ENCODE assay signal across 8 cellular contexts in the genomic region with DNA sequence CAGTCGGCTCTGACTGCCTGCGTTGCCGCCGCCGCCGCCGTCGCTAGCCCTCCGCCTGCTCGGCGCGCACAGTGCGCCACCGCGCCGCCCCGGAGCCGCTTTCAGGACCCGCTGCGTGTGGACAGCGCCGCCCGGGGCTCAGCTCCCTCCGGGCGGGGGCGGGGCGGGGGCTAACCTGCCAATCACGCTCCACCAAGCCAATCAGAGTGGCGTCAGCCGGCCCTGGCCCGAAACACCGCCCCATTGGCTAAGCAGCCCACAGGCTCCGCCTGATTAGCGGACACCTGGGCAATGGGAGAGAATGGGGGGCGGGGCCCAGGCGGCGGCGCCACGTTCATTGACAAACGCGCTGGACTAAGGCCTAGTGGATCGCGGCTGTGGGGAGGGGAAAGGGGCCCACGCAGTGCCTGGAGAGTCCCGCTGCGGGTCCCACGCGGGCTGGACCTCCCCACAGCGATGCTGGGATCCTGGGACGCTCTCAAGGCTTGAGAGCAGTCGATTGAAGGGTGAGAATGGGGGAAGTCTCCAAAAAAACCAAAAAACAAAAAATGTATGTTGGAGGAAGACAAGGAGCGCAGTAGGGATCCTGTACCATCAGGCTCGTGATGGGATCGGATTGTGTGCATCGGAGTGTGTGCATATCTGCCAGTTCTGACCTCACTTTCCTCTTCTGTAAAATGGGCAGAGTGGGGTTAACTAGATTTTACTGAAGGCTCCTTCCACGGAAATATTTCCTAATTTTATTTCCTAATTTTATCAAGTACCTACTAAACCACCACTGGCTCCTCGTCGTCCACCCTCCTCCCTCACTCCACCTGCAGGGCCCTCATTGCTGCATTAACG. TPM values are rescaled to one million over a fixed set of nuclear protein-coding genes. Genes with fewer than 3 reads are reported as not detected.
DNase-seq lines count a peak whose midpoint lies in the region; FAIRE-seq and TF ChIP-seq lines count a peak whose summit lies in the region.

No MANE protein-coding gene starts in this region.

- H3K27ac Mint-ChIP-seq in H9: no peak overlapping the region
- H3K27ac Mint-ChIP-seq in activated naive CD4-positive, alpha-beta T cell treated with anti-CD3 and anti-CD28 coated beads for 36 hours: no peak overlapping the region

- H2BK120ac ChIP-seq in H9 (ENCODE audit: low read depth, low read length, poor library complexity, severe bottlenecking): no peak overlapping the region

- H3K27ac ChIP-seq in H9 (ENCODE audit: insufficient read length, low read depth, low read length) (no peak overlapping the region), SJCRH30 (no peak overlapping the region)

- H3K27me3 Mint-ChIP-seq in H9 (ENCODE audit: low read depth): peaks cover 98% of the 10 kb centered on the region
- H3K27me3 Mint-ChIP-seq in activated naive CD4-positive, alpha-beta T cell treated with anti-CD3 and anti-CD28 coated beads for 36 hours (ENCODE audit: low read depth): peaks cover 85% of the 10 kb centered on the region

- H3K4me1 Mint-ChIP-seq in H9: peaks cover 27 to 47% of the 10 kb centered on the region in 2 experiments
- H3K4me1 Mint-ChIP-seq in activated naive CD4-positive, alpha-beta T cell treated with anti-CD3 and anti-CD28 coated beads for 36 hours (ENCODE audit: low read depth): peaks cover 48% of the 10 kb centered on the region

- no peak overlapping the region for H3K56ac ChIP-seq in H9 (ENCODE audit: insufficient read length, low read depth, low read length)

- H4K5ac ChIP-seq in H9 (ENCODE audit: insufficient read length, low read depth, low read length): no peak overlapping the region

- H3K9me3 ChIP-seq in H9 (ENCODE audit: control insufficient read depth, low read depth, low read length) (no peaks in the 10 kb centered on the region), MG63 (no peaks in the 10 kb centered on the region), SJCRH30 (replicated peaks) (0 out of 2 replicates have a peak, but pooled peaks cover 3% of the 10 kb centered on the region)

- no peaks in the 10 kb centered on the region for H4K20me1 ChIP-seq in H9 (ENCODE audit: control insufficient read depth, insufficient read depth, insufficient read length)

- H3K36me3 ChIP-seq in MG63 (no peaks in the 10 kb centered on the region), SJCRH30 (no peaks in the 10 kb centered on the region)

- peak; percentile 98 for DNase-seq in H9
- DNase-seq in MG63: peak; percentile 92
- peak; percentile 88 for DNase-seq in SJCRH30
- peak; percentile 95 for DNase-seq in activated naive CD4-positive, alpha-beta T cell treated with anti-CD3 and anti-CD28 coated beads for 36 hours
- DNase-seq in head of caudate nucleus: peak; percentile 53 to 89 (median 72)
- DNase-seq in pons (ENCODE audit: low spot score): peak; percentile 48
- DNase-seq in ureter (ENCODE audit: low spot score): peak; percentile 88

- H4K8ac ChIP-seq in H9 (replicated peaks; ENCODE audit: insufficient read length, low read depth, low read length): no peak overlapping the region

- H3K9me3 Mint-ChIP-seq in H9: peaks cover 3 to 5% of the 10 kb centered on the region in 2 experiments; a peak in 4 of 5 replicates
- no peaks in the 10 kb centered on the region for H3K9me3 Mint-ChIP-seq in activated naive CD4-positive, alpha-beta T cell treated with anti-CD3 and anti-CD28 coated beads for 36 hours

- intact Hi-C loops in activated naive CD4-positive, alpha-beta T cell treated with anti-CD3 and anti-CD28 coated beads for 36 hours (cut with micrococcal nuclease): loop anchor here (1.0 to 5.0 kb wide), 8 partner anchors 9 to 549 kb away; partner anchors contain the start of genes FBXO10, ZBTB5 and ZCCHC7
- intact Hi-C loops in head of caudate nucleus (cut with DNase I): no loop called here

- no peak overlapping the region for H2AFZ ChIP-seq in H9 (ENCODE audit: low read length)

- H2BK5ac ChIP-seq in H9 (ENCODE audit: insufficient read length, low read length): no peak overlapping the region

- peak; percentile 90 for FAIRE-seq in G401.6 (lab: Jason Lieb, UNC)

- no peak overlapping the region for H3K18ac ChIP-seq in H9 (ENCODE audit: insufficient read length, low read depth, low read length)

- peak overlapping the region; percentile 66 to 87 for H3K4me3 Mint-ChIP-seq in H9
- H3K4me3 Mint-ChIP-seq in activated naive CD4-positive, alpha-beta T cell treated with anti-CD3 and anti-CD28 coated beads for 36 hours: peak overlapping the region; percentile 66

- H3K36me3 Mint-ChIP-seq in H9 (ENCODE audit: insufficient read depth in 1 of 3, low read depth in 3 of 3): peaks cover 0 to 1% (median 0%) of the 10 kb centered on the region in 3 experiments; a peak in 2 of 7 replicates
- H3K36me3 Mint-ChIP-seq in activated naive CD4-positive, alpha-beta T cell treated with anti-CD3 and anti-CD28 coated beads for 36 hours (ENCODE audit: low read depth): no peaks in the 10 kb centered on the region

- H3K4me2 ChIP-seq in H9 (ENCODE audit: insufficient read depth, insufficient read length, low read length): peak overlapping the region; percentile 73

- no peaks in the 10 kb centered on the region for H3K79me1 ChIP-seq in H9 (ENCODE audit: insufficient read depth, low read depth, low read length, poor library complexity, severe bottlenecking)

- H3K4me1 ChIP-seq in H9 (ENCODE audit: insufficient read depth, low read length): no peaks in the 10 kb centered on the region
- peaks cover 18% of the 10 kb centered on the region for H3K4me1 ChIP-seq in SJCRH30

- peaks cover 29% of the 10 kb centered on the region for H3K23me2 ChIP-seq in H9 (ENCODE audit: insufficient read length, low read depth, low read length, poor library complexity, severe bottlenecking)

- H2BK20ac ChIP-seq in H9 (ENCODE audit: low read depth, low read length, poor library complexity, severe bottlenecking): no peak overlapping the region

- CTCF ChIA-PET in activated naive CD4-positive, alpha-beta T cell treated with anti-CD3 and anti-CD28 coated beads for 36 hours (lab: Charles Lee): interaction anchor here (1.2 kb wide), 1 partner anchor 164 kb away, joined by 3 read pairs; no protein-coding TSS in a partner anchor

- no peak overlapping the region for H2BK15ac ChIP-seq in H9 (ENCODE audit: low read depth, low read length)

- H3K27me3 ChIP-seq in H9 (ENCODE audit: insufficient read depth, low read length) (peaks cover 95% of the 10 kb centered on the region), MG63 (peaks cover 37% of the 10 kb centered on the region), SJCRH30 (no peaks in the 10 kb centered on the region)

- H3K4me3 ChIP-seq in MG63: peak overlapping the region; percentile 23
- H3K4me3 ChIP-seq in SJCRH30: peak overlapping the region; percentile 32

- no peaks in the 10 kb centered on the region for H3K79me2 ChIP-seq in H9 (ENCODE audit: insufficient read depth, low read length)

- H3K4ac ChIP-seq in H9 (ENCODE audit: low read depth, low read length): no peak overlapping the region

- H2AK5ac ChIP-seq in H9 (ENCODE audit: insufficient read length, low read length): no peak overlapping the region

- no peak overlapping the region for H3K23ac ChIP-seq in H9 (ENCODE audit: insufficient read length, low read depth, low read length)

- H3K9ac ChIP-seq in H9 (ENCODE audit: extremely low read depth, insufficient read length, low read length): no peak overlapping the region

- no peak for TF ChIP-seq CTCF in H9 (conservative IDR thresholded peaks at IDR 0.05)

- H3K14ac ChIP-seq in H9 (ENCODE audit: insufficient read depth, low read length): no peak overlapping the region

- H3T11ph ChIP-seq in H9 (ENCODE audit: low read length): no peak overlapping the region

- no peak overlapping the region for H4K91ac ChIP-seq in H9 (ENCODE audit: insufficient read length, low read depth, low read length)

- no peak overlapping the region for H2BK12ac ChIP-seq in H9 (ENCODE audit: insufficient read length, low read depth, low read length)

- WGBS in H9 (ENCODE audit: extremely low coverage, insufficient read length, low lambda C conversion rate): no CpG with 5 or more reads among the region's 59 CpGs

RNA-seq across cellular contexts. Expression of gene PAX5, which starts 6.3 kb away (rescaled TPM):
- total RNA-seq in H9 (2021): 0.39 and 0.75 TPM in 2 replicates
- total RNA-seq in MG63 (2014; rRNA removed; shearing (Covaris generic); ENCODE audit: low replicate concordance): not detected in 2 replicates
- total RNA-seq in SJCRH30 (2014; rRNA removed; shearing (Covaris generic)): 3.0 and 3.4 TPM in 2 replicates
- under 1 TPM; 0.21 to 0.27 TPM for total RNA-seq in activated naive CD4-positive, alpha-beta T cell treated with anti-CD3 and anti-CD28 coated beads for 36 hours
- not detected for total RNA-seq in ureter

Comparison
In these comparisons a context has a peak if more than half of its experiments do, and no peak if none do; other contexts are left out.
1. DNase-seq: peak in every context shown above with its lines; median percentile 98 in H9; 95 in activated naive CD4-positive, alpha-beta T cell treated with anti-CD3 and anti-CD28 coated beads for 36 hours; 92 in MG63; 88 in SJCRH30; 88 in ureter; 72 in head of caudate nucleus; 48 in pons.